10 cellular contexts compared by ENCODE assay signal in genomic region chr21:38993561-38993960, GRCh38.
A peak's percentile ranks its signal among the peaks of the same experiment; 100 is the strongest.
DNase-seq lines count a peak whose midpoint lies in the region; ATAC-seq and TF ChIP-seq lines count a peak whose summit lies in the region.
"Had no signal": no experiment of that assay in that cellular context is flagged by ENCODE, and none has a peak within 500 bp of the region (broad histone marks: within the 10 kb centered on the region; RNA-seq: fewer than 3 reads in every experiment).

No MANE protein-coding gene starts in this region.

- peaks cover 9 to 22% of the 10 kb centered on the region in 2 donors for H3K27me3 Mint-ChIP-seq in CD8-positive, alpha-beta memory T cell

- H3K36me3 ChIP-seq in Panc1 (ENCODE audit: control insufficient read depth, insufficient read depth, low read length): no peaks in the 10 kb centered on the region
- no peaks in the 10 kb centered on the region for H3K36me3 ChIP-seq in osteoblast (ENCODE audit: insufficient read depth, low read length)
- H3K36me3 ChIP-seq in CD8-positive, alpha-beta memory T cell (ENCODE audit: insufficient read depth, low read length): no peaks in the 10 kb centered on the region

- H3K9me3 Mint-ChIP-seq in CD8-positive, alpha-beta memory T cell: no peaks in the 10 kb centered on the region

- no peaks in the 10 kb centered on the region for H3K36me3 Mint-ChIP-seq in CD8-positive, alpha-beta memory T cell

- H3K79me2 ChIP-seq in osteoblast (ENCODE audit: insufficient read depth, low read length): no peaks in the 10 kb centered on the region

- ATAC-seq in Panc1: peak; percentile 45; the same call in 1 of the 2 replicates
- ATAC-seq in HG02623 (IDR thresholded peaks at IDR 0.05; ENCODE audit: unreplicated experiment): no peak
- ATAC-seq in GM19324 (IDR thresholded peaks at IDR 0.05; ENCODE audit: low FRiP score, unreplicated experiment): no peak

- no peaks in the 10 kb centered on the region for H3K9me3 ChIP-seq in AG04450 (ENCODE audit: control insufficient read depth, insufficient read depth, low read length)
- no peaks in the 10 kb centered on the region for H3K9me3 ChIP-seq in Panc1 (ENCODE audit: control insufficient read depth, insufficient read depth, low read depth, low read length)
- no peaks in the 10 kb centered on the region for H3K9me3 ChIP-seq in osteoblast (ENCODE audit: low read depth, low read length)
- H3K9me3 ChIP-seq in CD8-positive, alpha-beta memory T cell (ENCODE audit: low read length): no peaks in the 10 kb centered on the region

- TF ChIP-seq CTCF in AG04450 (IDR thresholded peaks at IDR 0.05; ENCODE audit: low read depth, low read length): no peak
- TF ChIP-seq CTCF in Panc1 (IDR thresholded peaks at IDR 0.05): no peak
- no peak for TF ChIP-seq CTCF in osteoblast (IDR thresholded peaks at IDR 0.05; ENCODE audit: extremely low read depth, low read depth, low read length)

- intact Hi-C loops in Panc1 (cut with micrococcal nuclease; ENCODE audit: unreplicated experiment): no loop called here

- no peaks in the 10 kb centered on the region for H4K20me1 ChIP-seq in osteoblast (ENCODE audit: insufficient read depth, low read length)

- CTCF ChIA-PET in AG04450 (lab: Charles Lee): no interaction called here
- CTCF ChIA-PET in Panc1 (lab: Charles Lee): no interaction called here
- CTCF ChIA-PET in CD8-positive, alpha-beta memory T cell (lab: Charles Lee): no interaction called here

- no peak overlapping the region for H3K27ac Mint-ChIP-seq in CD8-positive, alpha-beta memory T cell

- H3K4me1 ChIP-seq in Panc1 (ENCODE audit: control insufficient read depth, insufficient read depth, low read length): no peaks in the 10 kb centered on the region
- peaks cover 30% of the 10 kb centered on the region for H3K4me1 ChIP-seq in osteoblast (ENCODE audit: insufficient read depth, low read length)
- H3K4me1 ChIP-seq in CD8-positive, alpha-beta memory T cell (ENCODE audit: insufficient read depth, low read length): no peaks in the 10 kb centered on the region

- no peaks in the 10 kb centered on the region for H3K27me3 ChIP-seq in AG04450 (ENCODE audit: control insufficient read depth, insufficient read depth, low read length)
- no peaks in the 10 kb centered on the region for H3K27me3 ChIP-seq in Panc1 (ENCODE audit: control insufficient read depth, insufficient read depth, low read length)
- H3K27me3 ChIP-seq in osteoblast (ENCODE audit: insufficient read depth, low read length): peaks cover 10% of the 10 kb centered on the region
- H3K27me3 ChIP-seq in CD8-positive, alpha-beta memory T cell (ENCODE audit: insufficient read depth, low read length, poor library complexity, severe bottlenecking): no peaks in the 10 kb centered on the region

- H3K4me3 ChIP-seq in AG04450 (ENCODE audit: low read depth, low read length) (no peak overlapping the region), Panc1 (ENCODE audit: low read depth in 2 of 2, low read length in 2 of 2) (no peak overlapping the region), osteoblast (ENCODE audit: insufficient read depth, low read length) (no peak overlapping the region)
- H3K4me3 ChIP-seq in CD8-positive, alpha-beta memory T cell (ENCODE audit: low read length): no peak overlapping the region

- H3K27ac ChIP-seq in AG04450 (ENCODE audit: low read depth, low read length): peak overlapping the region; percentile 31
- no peak overlapping the region for H3K27ac ChIP-seq in Panc1 (ENCODE audit: low read length)
- H3K27ac ChIP-seq in osteoblast (ENCODE audit: low read depth, low read length): no peak overlapping the region
- H3K27ac ChIP-seq in CD8-positive, alpha-beta memory T cell (ENCODE audit: low read depth, low read length): no peak overlapping the region

- peaks cover 0 to 4% (median 0%) of the 10 kb centered on the region in 3 donors for H3K4me1 Mint-ChIP-seq in CD8-positive, alpha-beta memory T cell

- H2AFZ ChIP-seq in osteoblast (ENCODE audit: low read length): no peak overlapping the region

- POLR2A ChIA-PET in AG04450 (lab: Yijun Ruan, JAX): interaction anchor here (0.7 to 1.2 kb wide), 2 partner anchors 9 to 78 kb away, joined by 3 to 4 read pairs; no protein-coding TSS in a partner anchor
- POLR2A ChIA-PET in Panc1 (lab: Charles Lee): no interaction called here
- POLR2A ChIA-PET in CD8-positive, alpha-beta memory T cell (lab: Charles Lee): no interaction called here

- peak overlapping the region; percentile 58 for H3K4me2 ChIP-seq in osteoblast (ENCODE audit: insufficient read depth, low read length)

- BruUV-seq in Panc1 (replicated peaks; lab: Mats Ljungman, UMichigan): no TSS peak

- no peak overlapping the region for H3K4me3 Mint-ChIP-seq in CD8-positive, alpha-beta memory T cell

- in situ Hi-C loops in Panc1 (cut with HindIII; ENCODE audit: low pct_unique_long_range_greater_than_20kb, low sequenced_read_pairs): no loop called here

- peak; percentile 68 for DNase-seq in AG04450 (ENCODE audit: low read depth, low spot score)
- DNase-seq in Panc1 (ENCODE audit: low read depth, low spot score): no peak
- peak; percentile 91 for DNase-seq in fibroblast of gingiva (ENCODE audit: low read depth)
- DNase-seq in osteoblast (ENCODE audit: insufficient read length, low spot score, missing footprints): peak; percentile 96
- DNase-seq in CD8-positive, alpha-beta memory T cell: no peak
- no peak for DNase-seq in NOMO-1 (lab: John Stamatoyannopoulos, UW; ENCODE audit: unreplicated experiment in 2 of 2)
- DNase-seq: GDM1, NCI-H774 had no signal

Comparison
In these comparisons a context has a peak if more than half of its experiments do, and no peak if none do; other contexts are left out.
1. DNase-seq: peak in AG04450 (single experiment), fibroblast of gingiva (single experiment) and osteoblast (single experiment); none in Panc1 (single experiment), CD8-positive, alpha-beta memory T cell (0 of 5) and NOMO-1 (0 of 2).